Comparison of ENCODE assay signal across 9 cellular contexts in genomic region chr9:124018731-124019697, GRCh38. TPM values are rescaled to one million over a fixed set of nuclear protein-coding genes. Genes with fewer than 3 reads are reported as not detected.
DNase-seq lines count a peak whose midpoint lies in the region; ATAC-seq, FAIRE-seq and TF ChIP-seq lines count a peak whose summit lies in the region.
"Had no signal": no experiment of that assay in that cellular context is flagged by ENCODE, and none has a peak within 500 bp of the region (broad histone marks: within the 10 kb centered on the region; RNA-seq: fewer than 3 reads in every experiment).

No MANE protein-coding gene starts in this region.

- H4K91ac ChIP-seq in neuronal stem cell (ENCODE audit: low read depth, low read length, poor library complexity) = no peak overlapping the region

- no CpG with 5 or more reads among the region's 21 CpGs for WGBS in neuronal stem cell (ENCODE audit: extremely low coverage in 2 of 2, insufficient read length in 2 of 2, insufficient replicate concordance in 1 of 2), 2 donors

- DNase-seq in ELF-1 (ENCODE audit: low read depth, low spot score) = peak; percentile 49
- DNase-seq in dorsolateral prefrontal cortex = peak in 1 of 10 donors; percentile 17
- no peak for DNase-seq in neuronal stem cell (ENCODE audit: low spot score)
- no peak for DNase-seq in NCI-H345 (lab: John Stamatoyannopoulos, UW)
- no peak for DNase-seq in H54 (ENCODE audit: insufficient read length, low spot score)

- peak overlapping the region; percentile 27 to 82 (median 52) for H3K4me3 Mint-ChIP-seq in IgD-negative memory B cell

- peak overlapping the region; percentile 80 to 88 (median 80) for H3K27ac Mint-ChIP-seq in IgD-negative memory B cell

- H2AK5ac ChIP-seq in neuronal stem cell (ENCODE audit: low read depth, low read length) = peak overlapping the region; percentile 25

- peaks cover 0 to 7% of the 10 kb centered on the region in 2 donors for H3K9me3 ChIP-seq in neuronal stem cell (replicated peaks in 1 of 2; ENCODE audit: control insufficient read depth in 2 of 2, insufficient read depth in 1 of 2, low read depth in 1 of 2, low read length in 2 of 2)

- ATAC-seq in GM21737 (IDR thresholded peaks at IDR 0.05; ENCODE audit: unreplicated experiment) (no peak), HG03442 (IDR thresholded peaks at IDR 0.05; ENCODE audit: unreplicated experiment) (no peak)

- peaks cover 16 to 28% (median 28%) of the 10 kb centered on the region in 3 donors for H3K4me1 Mint-ChIP-seq in IgD-negative memory B cell

- H2AFZ ChIP-seq in neuronal stem cell (ENCODE audit: low read length) = peak overlapping the region; percentile 87

- no peak for TF ChIP-seq POLR2A in H54 (IDR thresholded peaks at IDR 0.05; ENCODE audit: low read depth, low read length)

- no peak for FAIRE-seq in H54 (lab: Jason Lieb, UNC)

- no peak overlapping the region for H4K8ac ChIP-seq in neuronal stem cell (ENCODE audit: low read depth, low read length)

- intact Hi-C loops in dorsolateral prefrontal cortex (cut with DNase I) = no loop called here

- peak overlapping the region in 57 of 59 donors; percentile 8 to 73 (median 60) for H3K4me3 ChIP-seq in dorsolateral prefrontal cortex
- peak overlapping the region in 1 of 2 donors; percentile 77 for H3K4me3 ChIP-seq in neuronal stem cell (ENCODE audit: low read length in 2 of 2)

- peak overlapping the region in 54 of 59 donors; percentile 11 to 91 (median 76) for H3K27ac ChIP-seq in dorsolateral prefrontal cortex
- H3K27ac ChIP-seq in neuronal stem cell (replicated peaks; ENCODE audit: low read length) = peak overlapping the region; percentile 94
- H3K27ac ChIP-seq: VCaP had no signal

- H3K27me3 ChIP-seq in dorsolateral prefrontal cortex (peaks cover 0 to 84% (median 50%) of the 10 kb centered on the region in 45 donors), neuronal stem cell (ENCODE audit: control insufficient read depth in 3 of 3, insufficient read depth in 3 of 3, low read depth in 1 of 3, low read length in 3 of 3) (peaks cover 0 to 100% (median 0%) of the 10 kb centered on the region in 3 experiments)

- peak overlapping the region; percentile 67 for H3K9ac ChIP-seq in neuronal stem cell (ENCODE audit: low read depth, low read length, poor library complexity)

- H2BK5ac ChIP-seq in neuronal stem cell (ENCODE audit: low read length) = peak overlapping the region; percentile 88

- peak overlapping the region; percentile 81 for H2BK15ac ChIP-seq in neuronal stem cell (ENCODE audit: low read length)

- H3K14ac ChIP-seq in neuronal stem cell (ENCODE audit: low read length) = peak overlapping the region; percentile 76

- no peak for TF ChIP-seq CTCF in dorsolateral prefrontal cortex (IDR thresholded peaks at IDR 0.05 in 54 of 56, conservative IDR thresholded peaks at IDR 0.05 in 2 of 56; ENCODE audit: low read depth in 1 of 56, partially characterized antibody in 56 of 56)

- H3K9me3 Mint-ChIP-seq in IgD-negative memory B cell = peaks cover 0 to 20% (median 0%) of the 10 kb centered on the region in 3 donors

- H3K4me1 ChIP-seq in neuronal stem cell (ENCODE audit: control insufficient read depth in 2 of 2, insufficient read depth in 1 of 2, low read depth in 1 of 2, low read length in 2 of 2) = peaks cover 0 to 22% of the 10 kb centered on the region in 2 donors

- peak overlapping the region; percentile 97 for H3K18ac ChIP-seq in neuronal stem cell (ENCODE audit: low read length)

- H2BK12ac ChIP-seq in neuronal stem cell (ENCODE audit: low read length) = peak overlapping the region; percentile 87

- peaks cover 14% of the 10 kb centered on the region for H3K79me1 ChIP-seq in neuronal stem cell (ENCODE audit: low read depth, low read length)

- H3K36me3 Mint-ChIP-seq in IgD-negative memory B cell = peaks cover 2% of the 10 kb centered on the region

- H3K4me2 ChIP-seq in neuronal stem cell (ENCODE audit: insufficient read depth, low read length, poor library complexity, severe bottlenecking) = peak overlapping the region; percentile 99

- H3K36me3 ChIP-seq in neuronal stem cell (replicated peaks in 1 of 2; ENCODE audit: control insufficient read depth in 2 of 2, insufficient read depth in 2 of 2, low read length in 2 of 2) = peaks cover 0 to 53% of the 10 kb centered on the region in 2 donors

- H3K23ac ChIP-seq in neuronal stem cell (ENCODE audit: low read depth, low read length, poor library complexity) = no peak overlapping the region

- H3K4ac ChIP-seq in neuronal stem cell (ENCODE audit: low read length) = no peak overlapping the region

- H2BK120ac ChIP-seq in neuronal stem cell (ENCODE audit: low read depth, low read length) = no peak overlapping the region

- H3K27me3 Mint-ChIP-seq in IgD-negative memory B cell = peaks cover 69% of the 10 kb centered on the region

RNA-seq across cellular contexts. Expression of gene LHX2, which starts 7.4 kb away (rescaled TPM):
- polyA plus RNA-seq in IgD-negative memory B cell = not detected
- total RNA-seq in dorsolateral prefrontal cortex = 100 to 1,000 TPM in 8 of 120 experiments, 10 to 100 TPM in 112; 23.2 to 211 (median 64.6) TPM
- polyA plus RNA-seq in neuronal stem cell (2013, experiment 1 of 2) = 373 TPM
- 381 TPM for polyA plus RNA-seq in neuronal stem cell (2013, experiment 2 of 2)
